2 cellular contexts compared by ENCODE assay signal in the genomic region with DNA sequence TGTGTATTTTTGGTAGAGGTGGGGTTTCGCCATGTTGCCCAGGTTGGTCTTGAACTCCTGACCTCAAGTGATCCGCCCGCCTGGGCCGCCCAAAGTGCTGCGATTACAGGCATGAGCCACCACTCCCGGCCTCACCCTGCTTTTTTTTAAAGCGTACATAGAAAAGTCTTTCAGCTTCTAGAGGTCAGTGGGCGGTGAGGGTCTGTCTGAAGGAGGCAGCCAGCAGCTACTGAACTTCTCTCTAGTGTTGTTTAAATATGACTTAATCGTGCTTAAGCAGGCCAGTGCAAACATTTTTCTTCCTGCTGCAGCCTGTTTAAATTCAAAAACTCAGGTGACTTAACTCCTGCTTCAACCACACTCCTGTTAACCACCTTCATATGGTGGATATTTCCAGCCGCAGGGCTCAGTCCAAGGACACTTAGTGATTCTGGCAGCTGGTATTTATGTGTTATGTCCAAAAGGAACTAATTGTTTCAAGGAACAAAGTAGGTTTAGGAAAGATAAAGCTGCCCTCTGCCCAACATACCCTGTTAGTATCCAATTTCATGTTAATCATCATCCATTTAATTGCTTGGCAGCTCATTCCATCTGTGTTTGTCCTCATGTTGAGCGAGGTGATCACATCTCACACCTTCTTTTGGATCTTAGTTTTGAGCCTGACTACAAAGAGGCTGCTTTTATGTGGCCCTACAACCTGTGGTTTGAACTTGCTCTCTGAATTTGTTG.
TF ChIP-seq lines count a peak whose summit lies in the region.

No MANE protein-coding gene starts in this region.

TF ChIP-seq in SK-N-SH, 30 proteins besides CTCF, POLR2A, EP300 and RAD21 (continued from another document):
- TF ChIP-seq, protein P1, sequence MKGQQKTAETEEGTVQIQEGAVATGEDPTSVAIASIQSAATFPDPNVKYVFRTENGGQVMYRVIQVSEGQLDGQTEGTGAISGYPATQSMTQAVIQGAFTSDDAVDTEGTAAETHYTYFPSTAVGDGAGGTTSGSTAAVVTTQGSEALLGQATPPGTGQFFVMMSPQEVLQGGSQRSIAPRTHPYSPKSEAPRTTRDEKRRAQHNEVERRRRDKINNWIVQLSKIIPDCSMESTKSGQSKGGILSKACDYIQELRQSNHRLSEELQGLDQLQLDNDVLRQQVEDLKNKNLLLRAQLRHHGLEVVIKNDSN (IDR thresholded peaks at IDR 0.05; ENCODE audit: borderline replicate concordance, low read depth) = no peak
- TF ChIP-seq FOXM1 (IDR thresholded peaks at IDR 0.05; ENCODE audit: low read depth) = no peak
- no peak for TF ChIP-seq TCF12 (IDR thresholded peaks at IDR 0.05)
- TF ChIP-seq RXRA (IDR thresholded peaks at IDR 0.05; ENCODE audit: borderline replicate concordance, low read depth) = no peak

TF ChIP-seq in SK-N-SH treated with all-trans-retinoic acid at 6 μM for 48 hours, 23 proteins besides CTCF, POLR2A, EP300 and RAD21 (continued from another document):
- TF ChIP-seq PATZ1 (CRISPR knock-in tag; IDR thresholded peaks at IDR 0.05; ENCODE audit: borderline replicate concordance) = no peak
- no peak for TF ChIP-seq BACH2 (CRISPR knock-in tag; IDR thresholded peaks at IDR 0.05; ENCODE audit: borderline replicate concordance)
- TF ChIP-seq, protein P2, sequence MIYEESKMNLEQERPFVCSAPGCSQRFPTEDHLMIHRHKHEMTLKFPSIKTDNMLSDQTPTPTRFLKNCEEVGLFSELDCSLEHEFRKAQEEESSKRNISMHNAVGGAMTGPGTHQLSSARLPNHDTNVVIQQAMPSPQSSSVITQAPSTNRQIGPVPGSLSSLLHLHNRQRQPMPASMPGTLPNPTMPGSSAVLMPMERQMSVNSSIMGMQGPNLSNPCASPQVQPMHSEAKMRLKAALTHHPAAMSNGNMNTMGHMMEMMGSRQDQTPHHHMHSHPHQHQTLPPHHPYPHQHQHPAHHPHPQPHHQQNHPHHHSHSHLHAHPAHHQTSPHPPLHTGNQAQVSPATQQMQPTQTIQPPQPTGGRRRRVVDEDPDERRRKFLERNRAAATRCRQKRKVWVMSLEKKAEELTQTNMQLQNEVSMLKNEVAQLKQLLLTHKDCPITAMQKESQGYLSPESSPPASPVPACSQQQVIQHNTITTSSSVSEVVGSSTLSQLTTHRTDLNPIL (CRISPR knock-in tag; IDR thresholded peaks at IDR 0.05; ENCODE audit: low read depth) = no peak
- no peak for TF ChIP-seq OSR1 (CRISPR knock-in tag; IDR thresholded peaks at IDR 0.05)
TF ChIP-seq in SK-N-SH treated with all-trans-retinoic acid at 6 μM for 48 hours: peak in this region for 0.
